33 cellular contexts compared by ENCODE assay signal in the genomic region with DNA sequence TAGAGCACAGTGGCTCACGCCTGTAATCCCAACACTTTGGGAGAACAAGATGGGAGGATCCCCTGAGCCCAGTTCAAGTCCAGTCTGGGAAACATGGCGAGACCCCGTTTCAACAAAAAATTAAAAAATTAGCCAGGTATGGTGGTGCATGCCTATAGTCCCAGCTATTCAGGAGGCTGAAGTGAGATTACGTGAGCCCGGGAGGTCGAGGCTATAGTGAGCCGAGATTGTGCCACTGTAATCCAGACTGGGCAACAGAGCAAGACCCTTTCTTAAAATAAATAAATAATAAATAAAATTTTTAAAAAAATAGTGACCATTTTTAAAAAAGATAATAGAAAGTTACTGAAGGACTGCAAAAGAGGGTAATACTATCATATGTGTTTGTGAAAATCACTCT.
"Had no signal": no experiment of that assay in that cellular context is flagged by ENCODE, and none has a peak within 500 bp of the region (broad histone marks: within the 10 kb centered on the region; RNA-seq: fewer than 3 reads in every experiment).

No MANE protein-coding gene starts in this region.

- H3K4me3 ChIP-seq: adrenal gland, ascending aorta, body of pancreas, breast epithelium, cardiac muscle cell had no signal

- H3K36me3 ChIP-seq: breast epithelium had no signal

- H3K9me3 ChIP-seq: adrenal gland, ascending aorta, body of pancreas, breast epithelium had no signal

- DNase-seq: activated effector memory CD4-positive, alpha-beta T cell treated with anti-CD3 and anti-CD28 coated beads, Interleukin-2, amount 50 U/mL, for 16 hours; activated effector memory CD4-positive, alpha-beta T cell treated with Interleukin-2 at 50 U/mL for 16 hours; activated gamma-delta T cell; activated gamma-delta T cell treated with Interleukin-2 at 50 U/mL for 16 hours; activated naive CD4-positive, alpha-beta T cell; activated naive CD4-positive, alpha-beta T cell treated with anti-CD3 and anti-CD28 coated beads for 36 hours; activated naive CD4-positive, alpha-beta T cell treated with anti-CD3 and anti-CD28 coated beads, Interleukin-2, amount 10 ng/mL, durations not matched to agents 7 days and 5 days; activated naive CD4-positive, alpha-beta T cell treated with anti-CD3 and anti-CD28 coated beads, Interleukin-2, amount 50 U/mL, for 16 hours; activated naive CD4-positive, alpha-beta T cell treated with Interleukin-2 at 50 U/mL for 16 hours; activated naive CD8-positive, alpha-beta T cell treated with anti-CD3 and anti-CD28 coated beads for 36 hours; activated naive CD8-positive, alpha-beta T cell treated with anti-CD3 and anti-CD28 coated beads, Interleukin-2, amount 10 ng/mL, durations not matched to agents 7 days and 5 days; activated naive CD8-positive, alpha-beta T cell treated with anti-CD3 and anti-CD28 coated beads, Interleukin-2, amount 50 U/mL, for 24 hours; activated T-cell treated with anti-CD3 and anti-CD28 coated beads, Interleukin-2, amount 50 U/mL, for 24 hours; activated T-cell treated with anti-CD3 and anti-CD28 coated beads, Interleukin-2, amount 50 U/mL, for 4 hours; activated T-cell treated with anti-CD3 and anti-CD28 coated beads, Interleukin-2, amount 50 U/mL, for 48 hours; activated T-cell treated with anti-CD3 and anti-CD28 coated beads, Interleukin-2, amount 50 U/mL, for 72 hours; adrenal gland; amniotic stem cell; amygdala; anterior cingulate cortex; aorta; body of pancreas; brain microvascular endothelial cell; caudate nucleus; central memory CD4-positive, alpha-beta T cell; cerebellar nuclear complex had no signal

- H3K27ac ChIP-seq: adrenal gland, ascending aorta, body of pancreas, brain microvascular endothelial cell, breast epithelium, cardiac muscle cell had no signal

- H3K4me1 ChIP-seq: adrenal gland, ascending aorta, body of pancreas, breast epithelium had no signal

- ATAC-seq: activated naive CD4-positive, alpha-beta T cell treated with anti-CD3 and anti-CD28 coated beads, Interleukin-2, amount 50 U/mL, for 72 hours; activated naive CD8-positive, alpha-beta T cell treated with anti-CD3 and anti-CD28 coated beads, Interleukin-2, amount 50 U/mL, for 24 hours; activated T-cell treated with anti-CD3 and anti-CD28 coated beads, Interleukin-2, amount 50 U/mL, for 4 hours; activated T-cell treated with anti-CD3 and anti-CD28 coated beads, Interleukin-2, amount 50 U/mL, for 72 hours; activated T-helper 17 cell treated with anti-CD3 and anti-CD28 coated beads, Interleukin-2, amount 50 U/mL, for 72 hours; body of pancreas had no signal

- FAIRE-seq: astrocyte, bronchial epithelial cell had no signal

- H3K27me3 ChIP-seq: adrenal gland, ascending aorta, body of pancreas, brain microvascular endothelial cell, breast epithelium, cardiac muscle cell had no signal
